ENCODE assay signal across 9 cellular contexts in genomic region chr3:172103724-172104123, GRCh38.
A peak's percentile ranks its signal among the peaks of the same experiment; 100 is the strongest.
DNase-seq lines count a peak whose midpoint lies in the region; ATAC-seq and TF ChIP-seq lines count a peak whose summit lies in the region.
"Had no signal": no experiment of that assay in that cellular context is flagged by ENCODE, and none has a peak within 500 bp of the region (broad histone marks: within the 10 kb centered on the region; RNA-seq: fewer than 3 reads in every experiment).

No MANE protein-coding gene starts in this region.

- H3K4me3 ChIP-seq in ACC112 (ENCODE audit: low read depth, low read length) (peak overlapping the region; percentile 28; the same call in 1 of the 2 replicates), astrocyte of the cerebellum (ENCODE audit: low read depth, low read length) (no peak overlapping the region), lower lobe of right lung (no peak overlapping the region)

- H3K27me3 Mint-ChIP-seq in activated CD8-positive, alpha-beta T cell treated with anti-CD3 and anti-CD28 coated beads for 36 hours = peaks cover 1% of the 10 kb centered on the region

- H3K4me1 ChIP-seq in ACC112 (ENCODE audit: control insufficient read depth, insufficient read depth, low read length, unreplicated experiment) (peaks cover 53% of the 10 kb centered on the region), lower lobe of right lung (peaks cover 97% of the 10 kb centered on the region)

- H3K9me3 ChIP-seq in lower lobe of right lung = no peaks in the 10 kb centered on the region

- H2AFZ ChIP-seq in ACC112 (ENCODE audit: low read length, unreplicated experiment) = no peak overlapping the region

- H3K4me1 Mint-ChIP-seq in activated CD8-positive, alpha-beta T cell treated with anti-CD3 and anti-CD28 coated beads for 36 hours (ENCODE audit: low read depth) = peaks cover 85% of the 10 kb centered on the region

- peaks cover 13% of the 10 kb centered on the region for H3K36me3 ChIP-seq in ACC112 (ENCODE audit: insufficient read depth, low read length)
- H3K36me3 ChIP-seq in lower lobe of right lung = no peaks in the 10 kb centered on the region

- peaks cover 100% of the 10 kb centered on the region for H3K79me2 ChIP-seq in ACC112 (ENCODE audit: control insufficient read depth, insufficient read depth, low read length, unreplicated experiment)

- in situ Hi-C loops in astrocyte of the cerebellum (cut with HindIII; ENCODE audit: low sequenced_read_pairs) = no loop called here

- no peaks in the 10 kb centered on the region for H3K9me3 Mint-ChIP-seq in activated CD8-positive, alpha-beta T cell treated with anti-CD3 and anti-CD28 coated beads for 36 hours

- POLR2A ChIA-PET in activated CD8-positive, alpha-beta T cell treated with anti-CD3 and anti-CD28 coated beads for 36 hours (lab: Charles Lee) = no interaction called here

- intact Hi-C loops in lower lobe of right lung (cut with DNase I) = loop anchor here (5.0 kb wide), 1 partner anchor 36 kb away; no protein-coding TSS in a partner anchor
- intact Hi-C loops in activated CD8-positive, alpha-beta T cell treated with anti-CD3 and anti-CD28 coated beads for 36 hours (cut with micrococcal nuclease) = no loop called here

- H3K27ac Mint-ChIP-seq in activated CD8-positive, alpha-beta T cell treated with anti-CD3 and anti-CD28 coated beads for 36 hours = no peak overlapping the region

- DNase-seq in HPDE6-E6E7 (ENCODE audit: extremely low spot score) (peak; percentile 34), astrocyte of the cerebellum (ENCODE audit: low read depth) (peak; percentile 52), lower lobe of right lung (no peak), NCI-H1048 (lab: John Stamatoyannopoulos, UW) (no peak)
- DNase-seq in activated CD8-positive, alpha-beta T cell treated with anti-CD3 and anti-CD28 coated beads for 36 hours = no peak
- DNase-seq in effector CD8-positive, alpha-beta T cell (lab: John Stamatoyannopoulos, UW) = no peak
- DNase-seq: OCI-M1 had no signal

- ATAC-seq in lower lobe of right lung (peak; percentile 78 to 86), GM19395 (IDR thresholded peaks at IDR 0.05; ENCODE audit: unreplicated experiment) (no peak)
- ATAC-seq in activated CD8-positive, alpha-beta T cell treated with anti-CD3 and anti-CD28 coated beads for 36 hours = no peak

- no peaks in the 10 kb centered on the region for H3K27me3 ChIP-seq in ACC112 (ENCODE audit: insufficient read depth, low read length)
- no peaks in the 10 kb centered on the region for H3K27me3 ChIP-seq in lower lobe of right lung (ENCODE audit: low read depth)

- peaks cover 4% of the 10 kb centered on the region for H3K36me3 Mint-ChIP-seq in activated CD8-positive, alpha-beta T cell treated with anti-CD3 and anti-CD28 coated beads for 36 hours (ENCODE audit: low read depth)

- TF ChIP-seq CTCF in astrocyte of the cerebellum (IDR thresholded peaks at IDR 0.05; ENCODE audit: low read depth, low read length, missing control alignments) (no peak), lower lobe of right lung (IDR thresholded peaks at IDR 0.05) (no peak)
- no peak for TF ChIP-seq CTCF in activated CD8-positive, alpha-beta T cell treated with anti-CD3 and anti-CD28 coated beads for 36 hours (IDR thresholded peaks at IDR 0.05)

- H3K27ac ChIP-seq in ACC112 (ENCODE audit: low read depth, low read length) = peak overlapping the region; percentile 76
- peak overlapping the region; percentile 59 for H3K27ac ChIP-seq in lower lobe of right lung

- CTCF ChIA-PET in activated CD8-positive, alpha-beta T cell treated with anti-CD3 and anti-CD28 coated beads for 36 hours (lab: Charles Lee) = no interaction called here

- no peak overlapping the region for H3K4me3 Mint-ChIP-seq in activated CD8-positive, alpha-beta T cell treated with anti-CD3 and anti-CD28 coated beads for 36 hours

Comparison
In these comparisons a context has a peak if more than half of its experiments do, and no peak if none do; other contexts are left out.
1. DNase-seq: peak in HPDE6-E6E7 (single experiment) and astrocyte of the cerebellum (single experiment); none in lower lobe of right lung (single experiment), activated CD8-positive, alpha-beta T cell treated with anti-CD3 and anti-CD28 coated beads for 36 hours (single experiment), effector CD8-positive, alpha-beta T cell (single experiment) and NCI-H1048 (single experiment).
2. ATAC-seq: peak in lower lobe of right lung (2 of 2); none in activated CD8-positive, alpha-beta T cell treated with anti-CD3 and anti-CD28 coated beads for 36 hours (single experiment) and GM19395 (single experiment).